In the genomic region with DNA sequence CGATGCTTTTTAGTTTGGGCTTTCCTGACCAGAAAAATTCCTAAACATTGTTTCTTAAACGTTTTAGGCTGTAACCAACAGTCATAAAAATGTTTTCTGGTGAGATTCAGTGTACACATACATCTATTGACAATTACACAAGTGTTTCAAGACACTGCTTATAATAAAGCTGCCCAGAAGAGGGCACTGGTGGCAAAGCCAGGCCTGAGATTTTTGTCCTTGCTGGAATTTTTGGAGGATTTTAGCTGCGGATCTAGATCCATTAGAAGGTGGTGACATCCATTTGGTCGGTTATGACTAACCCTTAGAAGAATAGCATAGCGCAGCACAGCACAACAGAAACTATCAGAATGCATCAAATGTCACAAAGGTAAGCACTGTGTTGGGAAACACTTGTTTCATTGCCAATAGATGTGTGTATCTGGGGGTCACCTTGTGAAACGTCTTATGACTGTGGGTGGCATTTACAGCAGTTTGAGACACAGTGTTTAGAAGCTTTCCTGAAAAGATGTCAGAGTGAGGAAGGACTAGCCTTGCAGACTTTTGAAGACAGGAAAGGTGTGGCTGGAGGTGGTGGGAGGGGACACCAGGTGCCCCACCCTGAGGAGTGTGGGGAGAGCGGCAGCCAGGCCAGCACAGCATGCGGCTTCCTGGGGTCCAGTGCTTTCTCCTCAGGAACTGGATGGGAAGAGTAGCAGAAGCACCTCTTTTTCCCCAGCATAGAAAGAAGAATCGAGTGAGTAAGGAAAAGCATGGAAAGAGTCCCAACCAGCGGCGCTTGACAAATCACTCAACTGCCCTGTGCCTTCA, we compare ENCODE assay signal across 8 cellular contexts. TPM values are rescaled to one million over a fixed set of nuclear protein-coding genes. Genes with fewer than 3 reads are reported as not detected.
DNase-seq lines count a peak whose midpoint lies in the region; ATAC-seq and TF ChIP-seq lines count a peak whose summit lies in the region.

No MANE protein-coding gene starts in this region.

- TF ChIP-seq CTCF in GM12864 (IDR thresholded peaks at IDR 0.05; ENCODE audit: low read depth, low read length, missing control alignments) (peak; percentile 27), fibroblast of mammary gland (conservative IDR thresholded peaks at IDR 0.05; ENCODE audit: control insufficient read depth, insufficient read depth, low read depth, low read length) (peak; percentile 59)

- ATAC-seq in HG03039 (IDR thresholded peaks at IDR 0.05; ENCODE audit: unreplicated experiment) (no peak), GM19455 (IDR thresholded peaks at IDR 0.05; ENCODE audit: unreplicated experiment) (no peak)

- DNase-seq in GM12864 (ENCODE audit: low read depth) = no peak
- DNase-seq in OCI-M1 (lab: John Stamatoyannopoulos, UW) = peak; percentile 12
- DNase-seq in fibroblast of mammary gland (ENCODE audit: low read depth) = peak; percentile 60
- DNase-seq in renal cortical epithelial cell (ENCODE audit: low read depth) = peak; percentile 15
- no peak for DNase-seq in NCI-H1436 (lab: John Stamatoyannopoulos, UW)
- DNase-seq in activated CD4-positive, alpha-beta T cell treated with anti-CD3 and anti-CD28 coated beads, Interleukin-2, amount 50 U/mL, for 48 hours = no peak

- H3K4me3 ChIP-seq in GM12864 (ENCODE audit: low read depth, low read length) (no peak overlapping the region), fibroblast of mammary gland (ENCODE audit: control insufficient read depth, low read depth, low read length) (no peak overlapping the region)

RNA-seq across cellular contexts. Expression of gene FKBP4, which starts 54.7 kb away (rescaled TPM):
- 54.2 and 87.5 TPM in 2 replicates for total RNA-seq in renal cortical epithelial cell

Comparison
In these comparisons a context has a peak if more than half of its experiments do, and no peak if none do; other contexts are left out.
1. DNase-seq: peak in OCI-M1 (single experiment), fibroblast of mammary gland (single experiment) and renal cortical epithelial cell (single experiment); none in GM12864 (single experiment), NCI-H1436 (single experiment) and activated CD4-positive, alpha-beta T cell treated with anti-CD3 and anti-CD28 coated beads, Interleukin-2, amount 50 U/mL, for 48 hours (0 of 2).